In genomic region chr7:87934699-87935372, GRCh38 we compare ENCODE assay signal across 8 cellular contexts. TPM values are rescaled to one million over a fixed set of nuclear protein-coding genes. Genes with fewer than 3 reads are reported as not detected.
DNase-seq lines count a peak whose midpoint lies in the region; ATAC-seq and TF ChIP-seq lines count a peak whose summit lies in the region.

No MANE protein-coding gene starts in this region.

- H3K36me3 ChIP-seq in mesodermal cell (ENCODE audit: control insufficient read depth, insufficient read depth, low read length) (no peaks in the 10 kb centered on the region), upper lobe of left lung (no peaks in the 10 kb centered on the region)

- TF ChIP-seq EP300 in upper lobe of left lung (IDR thresholded peaks at IDR 0.05): no peak

- ATAC-seq in effector memory CD8-positive, alpha-beta T cell (replicated peaks): peak; percentile 1
- ATAC-seq in upper lobe of left lung (ENCODE audit: low FRiP score in 2 of 2) (peak in 1 of 2 donors; percentile 42), GM18520 (IDR thresholded peaks at IDR 0.05; ENCODE audit: unreplicated experiment) (no peak)

- CTCF ChIA-PET in activated CD4-positive, alpha-beta T cell treated with anti-CD3 and anti-CD28 coated beads, Interleukin-2, amount 10 ng/mL, durations not matched to agents 7 days and 5 days (lab: Charles Lee): interaction anchor here (0.6 to 1.4 kb wide), 2 partner anchors 14 to 221 kb away, joined by 3 read pairs; no protein-coding TSS in a partner anchor

- no peaks in the 10 kb centered on the region for H3K4me1 ChIP-seq in mesodermal cell (ENCODE audit: control insufficient read depth, insufficient read depth, low read length, poor library complexity, severe bottlenecking)
- H3K4me1 ChIP-seq in upper lobe of left lung: peaks cover 4 to 17% (median 11%) of the 10 kb centered on the region in 4 donors

- POLR2A ChIA-PET in activated CD4-positive, alpha-beta T cell treated with anti-CD3 and anti-CD28 coated beads, Interleukin-2, amount 10 ng/mL, durations not matched to agents 7 days and 5 days (lab: Charles Lee): interaction anchor here (0.6 kb wide), 1 partner anchor 29 kb away, joined by 4 read pairs; no protein-coding TSS in a partner anchor

- H3K27ac ChIP-seq in mesodermal cell (ENCODE audit: low read depth, low read length, severe bottlenecking): no peak overlapping the region
- H3K27ac ChIP-seq in upper lobe of left lung: no peak overlapping the region

- H3K4me1 Mint-ChIP-seq in activated CD4-positive, alpha-beta T cell treated with anti-CD3 and anti-CD28 coated beads, Interleukin-2, amount 10 ng/mL, durations not matched to agents 7 days and 5 days: peaks cover 16% of the 10 kb centered on the region
- peaks cover 7% of the 10 kb centered on the region for H3K4me1 Mint-ChIP-seq in T-helper 1 cell treated with Interleukin-12 subunit alpha and Interleukin-12 subunit beta and Interleukin-4 antibody, amounts not matched to agents 30 μg/mL and 1 μg/mL, for 36 hours (ENCODE audit: low read depth)
- H3K4me1 Mint-ChIP-seq in effector memory CD8-positive, alpha-beta T cell (ENCODE audit: low read depth in 2 of 2): peaks cover 8 to 17% of the 10 kb centered on the region in 2 donors

- H3K36me3 Mint-ChIP-seq in activated CD4-positive, alpha-beta T cell treated with anti-CD3 and anti-CD28 coated beads, Interleukin-2, amount 10 ng/mL, durations not matched to agents 7 days and 5 days (ENCODE audit: low read depth): peaks cover 1% of the 10 kb centered on the region
- peaks cover 2% of the 10 kb centered on the region for H3K36me3 Mint-ChIP-seq in T-helper 1 cell treated with Interleukin-12 subunit alpha and Interleukin-12 subunit beta and Interleukin-4 antibody, amounts not matched to agents 30 μg/mL and 1 μg/mL, for 36 hours (ENCODE audit: low read depth)
- peaks cover 7% of the 10 kb centered on the region for H3K36me3 Mint-ChIP-seq in effector memory CD8-positive, alpha-beta T cell (ENCODE audit: insufficient read depth)

- no peaks in the 10 kb centered on the region for H3K27me3 ChIP-seq in upper lobe of left lung

- peaks cover 35% of the 10 kb centered on the region for H3K27me3 Mint-ChIP-seq in activated CD4-positive, alpha-beta T cell treated with anti-CD3 and anti-CD28 coated beads, Interleukin-2, amount 10 ng/mL, durations not matched to agents 7 days and 5 days
- H3K27me3 Mint-ChIP-seq in T-helper 1 cell treated with Interleukin-12 subunit alpha and Interleukin-12 subunit beta and Interleukin-4 antibody, amounts not matched to agents 30 μg/mL and 1 μg/mL, for 36 hours (ENCODE audit: low read depth): peaks cover 53% of the 10 kb centered on the region
- H3K27me3 Mint-ChIP-seq in effector memory CD8-positive, alpha-beta T cell: no peaks in the 10 kb centered on the region

- H3K4me3 ChIP-seq in mesodermal cell (ENCODE audit: extremely low read depth, insufficient read depth, low read length, poor library complexity, severe bottlenecking) (peak overlapping the region; percentile 57), upper lobe of left lung (peak overlapping the region; percentile 37 to 89 (median 62))

- TF ChIP-seq POLR2A in upper lobe of left lung (IDR thresholded peaks at IDR 0.05): no peak

- DNase-seq in activated CD4-positive, alpha-beta T cell treated with anti-CD3 and anti-CD28 coated beads, Interleukin-2, amount 10 ng/mL, durations not matched to agents 7 days and 5 days: no peak
- DNase-seq in activated CD4-positive, alpha-beta T cell treated with anti-CD3 and anti-CD28 coated beads for 1 hour: no peak
- peak; percentile 5 for DNase-seq in HS-5 (ENCODE audit: low read depth)
- DNase-seq in effector memory CD8-positive, alpha-beta T cell: peak in 1 of 3 experiments; percentile 12
- peak in 1 of 2 donors; percentile 77 for DNase-seq in upper lobe of left lung

- no peaks in the 10 kb centered on the region for H3K9me3 Mint-ChIP-seq in activated CD4-positive, alpha-beta T cell treated with anti-CD3 and anti-CD28 coated beads, Interleukin-2, amount 10 ng/mL, durations not matched to agents 7 days and 5 days
- no peaks in the 10 kb centered on the region for H3K9me3 Mint-ChIP-seq in T-helper 1 cell treated with Interleukin-12 subunit alpha and Interleukin-12 subunit beta and Interleukin-4 antibody, amounts not matched to agents 30 μg/mL and 1 μg/mL, for 36 hours
- H3K9me3 Mint-ChIP-seq in effector memory CD8-positive, alpha-beta T cell: no peaks in the 10 kb centered on the region

- H3K9me3 ChIP-seq in mesodermal cell (ENCODE audit: control insufficient read depth, low read length) (no peaks in the 10 kb centered on the region), upper lobe of left lung (no peaks in the 10 kb centered on the region)

- 0 to 3% methylated on average over 9 to 36 of the region's 47 CpGs for WGBS in mesodermal cell (ENCODE audit: insufficient coverage in 2 of 2), 2 experiments
- WGBS in upper lobe of left lung, 2 donors: 6 to 7% methylated on average over 17 to 46 of the region's 47 CpGs

- TF ChIP-seq CTCF in upper lobe of left lung (IDR thresholded peaks at IDR 0.05): no peak

- peak overlapping the region; percentile 82 for H3K4me3 Mint-ChIP-seq in activated CD4-positive, alpha-beta T cell treated with anti-CD3 and anti-CD28 coated beads, Interleukin-2, amount 10 ng/mL, durations not matched to agents 7 days and 5 days
- H3K4me3 Mint-ChIP-seq in T-helper 1 cell treated with Interleukin-12 subunit alpha and Interleukin-12 subunit beta and Interleukin-4 antibody, amounts not matched to agents 30 μg/mL and 1 μg/mL, for 36 hours: peak overlapping the region; percentile 87
- H3K4me3 Mint-ChIP-seq in effector memory CD8-positive, alpha-beta T cell: peak overlapping the region; percentile 94 to 95

- H3K27ac Mint-ChIP-seq in activated CD4-positive, alpha-beta T cell treated with anti-CD3 and anti-CD28 coated beads, Interleukin-2, amount 10 ng/mL, durations not matched to agents 7 days and 5 days: no peak overlapping the region
- no peak overlapping the region for H3K27ac Mint-ChIP-seq in T-helper 1 cell treated with Interleukin-12 subunit alpha and Interleukin-12 subunit beta and Interleukin-4 antibody, amounts not matched to agents 30 μg/mL and 1 μg/mL, for 36 hours
- peak overlapping the region; percentile 23 to 90 for H3K27ac Mint-ChIP-seq in effector memory CD8-positive, alpha-beta T cell

RNA-seq across cellular contexts. Expression of gene ADAM22, which starts 0.8 kb away (rescaled TPM):
- 1 to 10 TPM in 1 of 2 experiments, under 1 TPM in 1; 0.96 to 1.1 TPM for total RNA-seq in activated CD4-positive, alpha-beta T cell treated with anti-CD3 and anti-CD28 coated beads, Interleukin-2, amount 10 ng/mL, durations not matched to agents 7 days and 5 days
- 4.3 TPM for polyA plus RNA-seq in mesodermal cell (2013, experiment 1 of 2)
- 2.9 TPM for polyA plus RNA-seq in mesodermal cell (2013, experiment 2 of 2)
- 1 to 10 TPM in 5 of 6 donors, under 1 TPM in 1; 0.69 to 3.2 (median 2.0) TPM for total RNA-seq in upper lobe of left lung

RNA-seq across cellular contexts. Expression of gene DBF4, which starts 58.5 kb away (rescaled TPM):
- total RNA-seq in activated CD4-positive, alpha-beta T cell treated with anti-CD3 and anti-CD28 coated beads, Interleukin-2, amount 10 ng/mL, durations not matched to agents 7 days and 5 days: 10 to 100 TPM; 68.8 to 75.7 TPM
- 45.8 TPM for polyA plus RNA-seq in mesodermal cell (2013, experiment 1 of 2)
- polyA plus RNA-seq in mesodermal cell (2013, experiment 2 of 2): 46.7 TPM
- total RNA-seq in upper lobe of left lung: 10 to 100 TPM in 2 of 6 donors, 1 to 10 TPM in 4; 4.2 to 14.6 (median 8.6) TPM

RNA-seq across cellular contexts. Expression of gene SLC25A40, which starts 58.7 kb away (rescaled TPM):
- total RNA-seq in activated CD4-positive, alpha-beta T cell treated with anti-CD3 and anti-CD28 coated beads, Interleukin-2, amount 10 ng/mL, durations not matched to agents 7 days and 5 days: 10 to 100 TPM; 49.7 to 55.7 TPM
- polyA plus RNA-seq in mesodermal cell (2013, experiment 1 of 2): 17.2 TPM
- polyA plus RNA-seq in mesodermal cell (2013, experiment 2 of 2): 13.1 TPM
- total RNA-seq in upper lobe of left lung: 10 to 100 TPM in 5 of 6 donors, 1 to 10 TPM in 1; 6.2 to 37.6 (median 20.1) TPM

Comparison
In these comparisons a context has a peak if more than half of its experiments do, and no peak if none do; other contexts are left out.
1. H3K27ac Mint-ChIP-seq: peak in effector memory CD8-positive, alpha-beta T cell (2 of 2); none in activated CD4-positive, alpha-beta T cell treated with anti-CD3 and anti-CD28 coated beads, Interleukin-2, amount 10 ng/mL, durations not matched to agents 7 days and 5 days (single experiment) and T-helper 1 cell treated with Interleukin-12 subunit alpha and Interleukin-12 subunit beta and Interleukin-4 antibody, amounts not matched to agents 30 μg/mL and 1 μg/mL, for 36 hours (single experiment).
2. RNA of gene DBF4, which starts 58.5 kb away (total RNA-seq): 68.8 to 75.7 TPM in activated CD4-positive, alpha-beta T cell treated with anti-CD3 and anti-CD28 coated beads, Interleukin-2, amount 10 ng/mL, durations not matched to agents 7 days and 5 days; 4.2 to 14.6 TPM in upper lobe of left lung; every median in the first group is over 4 times any median in the second.
3. Peak in every context shown above with its lines, with median percentiles within 50 percentile points of each other: H3K4me3 Mint-ChIP-seq.